8 cellular contexts compared by ENCODE assay signal in the genomic region with DNA sequence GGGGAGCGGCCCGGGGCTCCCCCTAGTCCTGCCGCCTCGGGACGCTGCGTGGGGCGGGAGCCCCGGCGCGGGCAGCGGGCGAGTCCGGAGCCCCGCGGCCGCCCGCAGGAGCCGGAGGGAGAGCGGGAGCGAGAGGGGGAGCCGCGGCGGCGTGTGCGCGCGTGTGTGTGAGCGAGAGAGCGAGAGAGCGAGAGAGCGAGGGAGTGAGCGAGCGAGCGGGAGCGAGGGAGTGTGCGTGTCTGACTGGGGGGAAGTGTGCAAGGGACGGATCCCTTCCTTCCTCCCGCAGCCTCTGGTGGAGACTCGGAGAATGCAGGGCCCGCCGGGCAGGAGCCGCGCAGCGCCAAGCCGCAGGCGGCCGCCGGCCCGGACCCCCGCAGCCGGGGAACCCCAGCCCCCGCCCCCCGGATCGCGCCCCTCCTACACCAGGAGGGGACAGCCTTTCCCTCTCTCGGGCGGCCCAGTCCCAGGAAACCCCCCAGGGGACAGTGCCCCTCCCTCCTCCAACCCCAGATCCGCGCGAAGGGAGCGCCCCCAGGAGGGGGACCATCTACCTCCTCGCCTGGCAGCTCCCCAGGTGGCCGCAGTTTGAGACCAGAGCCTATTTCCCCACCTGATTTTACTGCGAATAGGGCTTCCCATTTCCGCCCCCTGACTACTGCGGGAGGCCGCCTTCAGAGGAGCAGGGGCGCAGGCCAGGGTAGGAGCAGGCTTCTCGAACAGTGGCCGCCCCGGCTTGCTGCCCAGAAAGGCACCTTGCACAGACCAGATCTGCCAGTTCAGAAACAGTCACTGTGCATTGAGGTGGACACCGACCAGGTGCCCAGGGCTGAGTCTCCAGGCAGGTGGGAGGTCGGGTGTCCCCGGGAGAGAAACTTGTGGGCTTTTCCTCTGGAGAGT. TPM values are rescaled to one million over a fixed set of nuclear protein-coding genes. Genes with fewer than 3 reads are reported as not detected.
A peak's percentile ranks its signal among the peaks of the same experiment; 100 is the strongest.
DNase-seq lines count a peak whose midpoint lies in the region; ATAC-seq, FAIRE-seq and TF ChIP-seq lines count a peak whose summit lies in the region.

A gene with protein sequence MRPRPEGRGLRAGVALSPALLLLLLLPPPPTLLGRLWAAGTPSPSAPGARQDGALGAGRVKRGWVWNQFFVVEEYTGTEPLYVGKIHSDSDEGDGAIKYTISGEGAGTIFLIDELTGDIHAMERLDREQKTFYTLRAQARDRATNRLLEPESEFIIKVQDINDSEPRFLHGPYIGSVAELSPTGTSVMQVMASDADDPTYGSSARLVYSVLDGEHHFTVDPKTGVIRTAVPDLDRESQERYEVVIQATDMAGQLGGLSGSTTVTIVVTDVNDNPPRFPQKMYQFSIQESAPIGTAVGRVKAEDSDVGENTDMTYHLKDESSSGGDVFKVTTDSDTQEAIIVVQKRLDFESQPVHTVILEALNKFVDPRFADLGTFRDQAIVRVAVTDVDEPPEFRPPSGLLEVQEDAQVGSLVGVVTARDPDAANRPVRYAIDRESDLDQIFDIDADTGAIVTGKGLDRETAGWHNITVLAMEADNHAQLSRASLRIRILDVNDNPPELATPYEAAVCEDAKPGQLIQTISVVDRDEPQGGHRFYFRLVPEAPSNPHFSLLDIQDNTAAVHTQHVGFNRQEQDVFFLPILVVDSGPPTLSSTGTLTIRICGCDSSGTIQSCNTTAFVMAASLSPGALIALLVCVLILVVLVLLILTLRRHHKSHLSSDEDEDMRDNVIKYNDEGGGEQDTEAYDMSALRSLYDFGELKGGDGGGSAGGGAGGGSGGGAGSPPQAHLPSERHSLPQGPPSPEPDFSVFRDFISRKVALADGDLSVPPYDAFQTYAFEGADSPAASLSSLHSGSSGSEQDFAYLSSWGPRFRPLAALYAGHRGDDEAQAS (minus strand): TSS at position 241 of the 900 bp plus-strand sequence. CDS start 57,204 bp downstream, outside the sequence.

- TF ChIP-seq CTCF in A549 (IDR thresholded peaks at IDR 0.05) (peak; percentile 41), GM13977 (IDR thresholded peaks at IDR 0.05; ENCODE audit: extremely low read depth, insufficient read depth, missing control alignments) (peak; percentile 23), epithelial cell of esophagus (IDR thresholded peaks at IDR 0.05; ENCODE audit: insufficient read depth, low read depth, low read length, missing control alignments) (peak; percentile 15), tibial artery (IDR thresholded peaks at IDR 0.05) (no peak)

- no peak for TF ChIP-seq POLR2A in A549 (IDR thresholded peaks at IDR 0.05; ENCODE audit: low read length)

- peak; percentile 33 to 36; a peak in 2 of 5 replicates for TF ChIP-seq RAD21 in A549 (conservative IDR thresholded peaks at IDR 0.05 in 1 of 2, IDR thresholded peaks at IDR 0.05 in 1 of 2)

- no peaks in the 10 kb centered on the region for H3K36me3 ChIP-seq in tibial artery

- DNase-seq in A549 (ENCODE audit: low read depth in 1 of 2, low spot score in 1 of 2): peak; percentile 49 to 80
- DNase-seq in GM13977 (ENCODE audit: low spot score): peak; percentile 80
- peak; percentile 93 for DNase-seq in NCI-H345 (lab: John Stamatoyannopoulos, UW)
- peak; percentile 21 for DNase-seq in activated CD8-positive, alpha-beta memory T cell treated with anti-CD3 and anti-CD28 coated beads, Interleukin-2, amount 50 U/mL, for 4 hours
- DNase-seq in epithelial cell of esophagus (ENCODE audit: low read depth): peak; percentile 36
- peak; percentile 13 for DNase-seq in myocyte (ENCODE audit: low read depth)
- no peak for DNase-seq in tibial artery
- no peak for DNase-seq in mucosa of gallbladder (ENCODE audit: low spot score)

- H3K27ac ChIP-seq in A549: peak within 1 kb of the TSS; percentile 39 to 70; a peak in 5 of 6 replicates
- H3K27ac ChIP-seq in tibial artery: no peak within 1 kb of the TSS

- 5% methylated on average over 13 of the region's 74 CpGs for WGBS in A549 (ENCODE audit: missing lambda C conversion rate)

- H3K9me3 ChIP-seq in A549: no peaks in the 10 kb centered on the region
- H3K9me3 ChIP-seq in tibial artery: no peaks in the 10 kb centered on the region

- H3K27me3 ChIP-seq in tibial artery: peaks cover 0 to 99% of the 10 kb centered on the region in 2 donors

- ATAC-seq in A549: peak; percentile 73 to 80

- intact Hi-C loops in tibial artery (cut with DNase I; ENCODE audit: low total_unique reads): no loop called here

- H3K4me2 ChIP-seq in A549: peak within 1 kb of the TSS; percentile 98

- FAIRE-seq in A549 (lab: Jason Lieb, UNC): no peak

- in situ Hi-C loops in GM13977 (cut with MboI; ENCODE audit: low pct_unique_long_range_greater_than_20kb, low sequenced_read_pairs, unreplicated experiment): no loop called here

- TF ChIP-seq EP300 in A549 (IDR thresholded peaks at IDR 0.05): no peak

- H3K4me3 ChIP-seq in A549: peak within 1 kb of the TSS; percentile 55
- H3K4me3 ChIP-seq in epithelial cell of esophagus (ENCODE audit: low read length): no peak within 1 kb of the TSS
- H3K4me3 ChIP-seq in tibial artery: peak within 1 kb of the TSS; percentile 34 to 50

- H3K4me1 ChIP-seq in A549: peaks cover 3% of the 10 kb centered on the region
- peaks cover 0 to 32% (median 23%) of the 10 kb centered on the region in 4 donors for H3K4me1 ChIP-seq in tibial artery

- POLR2A ChIA-PET in A549 (lab: Yijun Ruan, JAX): no interaction called here

- CTCF ChIA-PET in A549 (lab: Yijun Ruan, JAX): interaction anchor here (0.6 to 5.4 kb wide), 12 partner anchors 9 to 217 kb away, joined by 3 to 45 read pairs (median 3); no protein-coding TSS in a partner anchor

TF ChIP-seq in A549, 52 proteins besides CTCF, POLR2A, EP300 and RAD21:
- TF ChIP-seq SMC3 (IDR thresholded peaks at IDR 0.05) (peak; percentile 28; the same call in 1 of the 3 replicates), MAX (IDR thresholded peaks at IDR 0.05) (0 out of 2 replicates have a peak, but pooled peaks have one; percentile 28)
- TF ChIP-seq, protein P1, sequence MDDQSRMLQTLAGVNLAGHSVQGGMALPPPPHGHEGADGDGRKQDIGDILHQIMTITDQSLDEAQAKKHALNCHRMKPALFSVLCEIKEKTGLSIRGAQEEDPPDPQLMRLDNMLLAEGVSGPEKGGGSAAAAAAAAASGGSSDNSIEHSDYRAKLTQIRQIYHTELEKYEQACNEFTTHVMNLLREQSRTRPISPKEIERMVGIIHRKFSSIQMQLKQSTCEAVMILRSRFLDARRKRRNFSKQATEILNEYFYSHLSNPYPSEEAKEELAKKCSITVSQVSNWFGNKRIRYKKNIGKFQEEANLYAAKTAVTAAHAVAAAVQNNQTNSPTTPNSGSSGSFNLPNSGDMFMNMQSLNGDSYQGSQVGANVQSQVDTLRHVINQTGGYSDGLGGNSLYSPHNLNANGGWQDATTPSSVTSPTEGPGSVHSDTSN (IDR thresholded peaks at IDR 0.05): no peak

RNA-seq across cellular contexts. Expression of the gene that starts here (rescaled TPM):
- polyA plus RNA-seq in A549 (2011; rRNA removed) (not detected in 2 replicates), A549 (2017; fragmentation: RNase III; extraction: RNeasy Plus Mini Kit Qiagen cat#74134 plus additional on column Dnase treatment) (0.03 TPM in 1 of 3 replicates, not detected in the others)
- polyA plus RNA-seq in A549 (2012; cell fraction: cytosol; rRNA removed): 0.01 TPM in 1 of 2 replicates, not detected in the other
- 0.01 and 0.04 TPM in 2 replicates for polyA plus RNA-seq in A549 (2012; cell fraction: nucleus; rRNA removed)
- not detected in 2 replicates for polyA minus RNA-seq in A549 (2011; rRNA and poly(A)+ RNA removed)
- total RNA-seq in myocyte (not detected in 2 replicates), mucosa of gallbladder (0.09 TPM)
- not detected for polyA plus RNA-seq in myocyte (2012)

Comparison
In these comparisons a context has a peak if more than half of its experiments do, and no peak if none do; other contexts are left out.
1. Peak in DNase-seq, ATAC-seq, H3K4me3 ChIP-seq, H3K27ac ChIP-seq and H3K4me2 ChIP-seq in A549; RNA of the gene not detected or under 1 TPM.
2. Peak in DNase-seq in myocyte; RNA of the gene not detected or under 1 TPM.
3. DNase-seq: peak in GM13977 (single experiment), NCI-H345 (single experiment), activated CD8-positive, alpha-beta memory T cell treated with anti-CD3 and anti-CD28 coated beads, Interleukin-2, amount 50 U/mL, for 4 hours (single experiment) and epithelial cell of esophagus (single experiment); none in tibial artery (0 of 2) and mucosa of gallbladder (single experiment).
4. CTCF ChIP-seq: peak in A549 (single experiment), GM13977 (single experiment) and epithelial cell of esophagus (single experiment); none in tibial artery (0 of 2).